29 cellular contexts compared by ENCODE assay signal in the genomic region with DNA sequence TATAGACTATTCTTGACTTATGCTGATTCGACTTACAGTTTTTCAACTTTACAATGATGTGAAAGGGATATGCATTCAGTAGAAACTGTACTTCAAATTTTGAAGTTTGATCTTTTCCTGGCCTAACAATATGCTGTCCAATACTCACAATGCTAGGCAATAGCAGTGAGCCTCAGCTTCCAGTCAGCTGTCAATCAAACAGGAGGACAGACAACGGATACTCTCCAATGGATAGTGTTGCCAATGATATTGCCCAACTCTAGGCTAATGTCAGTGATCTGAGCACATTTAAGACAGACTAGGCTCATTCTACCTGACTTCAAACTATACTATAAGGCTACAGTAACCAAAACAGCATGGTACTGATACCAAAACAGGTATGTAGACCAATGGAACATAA.
"Had no signal": no experiment of that assay in that cellular context is flagged by ENCODE, and none has a peak within 500 bp of the region (broad histone marks: within the 10 kb centered on the region; RNA-seq: fewer than 3 reads in every experiment).

No MANE protein-coding gene starts in this region.

- ATAC-seq: effector memory CD8-positive, alpha-beta T cell; esophagus mucosa; foreskin keratinocyte; gastrocnemius medialis; gastroesophageal sphincter; heart left ventricle; heart right ventricle had no signal

- H3K27ac Mint-ChIP-seq: dendritic cell treated with granulocyte-macrophage colony-stimulating factor and Interleukin-4, amounts not matched to agents 40 ng/mL and 50 ng/mL, for 4 days; effector memory CD8-positive, alpha-beta T cell; endodermal cell had no signal

- H3K9me3 ChIP-seq: colonic mucosa had no signal

- H3K27me3 ChIP-seq: colonic mucosa, dorsolateral prefrontal cortex, esophagus muscularis mucosa, esophagus squamous epithelium, foreskin keratinocyte, gastrocnemius medialis, gastroesophageal sphincter, heart left ventricle, heart right ventricle had no signal

- H3K4me1 ChIP-seq: colonic mucosa, esophagus muscularis mucosa, esophagus squamous epithelium, foreskin keratinocyte, gastrocnemius medialis, gastroesophageal sphincter, heart left ventricle, heart right ventricle had no signal

- H3K4me3 ChIP-seq: colonic mucosa, coronary artery, dorsolateral prefrontal cortex, esophagus muscularis mucosa, esophagus squamous epithelium, gastrocnemius medialis, gastroesophageal sphincter, heart left ventricle, heart right ventricle had no signal

- H3K4me3 Mint-ChIP-seq: dendritic cell treated with granulocyte-macrophage colony-stimulating factor and Interleukin-4, amounts not matched to agents 40 ng/mL and 50 ng/mL, for 4 days; effector memory CD8-positive, alpha-beta T cell; endodermal cell had no signal

- H3K4me1 Mint-ChIP-seq: endodermal cell had no signal

- DNase-seq: colonic mucosa; cortex of kidney; dermis blood vessel endothelial cell; dorsolateral prefrontal cortex; effector CD4-positive, alpha-beta T cell; effector CD8-positive, alpha-beta T cell; effector memory CD4-positive, alpha-beta T cell; effector memory CD8-positive, alpha-beta T cell; endodermal cell; erythroblast; esophagus squamous epithelium; foreskin fibroblast; foreskin keratinocyte; foreskin melanocyte; gastrocnemius medialis; glutamatergic neuron; head of caudate nucleus; heart left ventricle; heart right ventricle had no signal

- FAIRE-seq: colon, endometrium, endothelial cell of umbilical vein, frontal cortex had no signal

- H3K27me3 Mint-ChIP-seq: dendritic cell treated with granulocyte-macrophage colony-stimulating factor and Interleukin-4, amounts not matched to agents 40 ng/mL and 50 ng/mL, for 4 days; effector memory CD8-positive, alpha-beta T cell had no signal

- H3K27ac ChIP-seq: colonic mucosa, coronary artery, dorsolateral prefrontal cortex, epithelial cell of prostate, esophagus muscularis mucosa, esophagus squamous epithelium, foreskin keratinocyte, gastrocnemius medialis, gastroesophageal sphincter, heart left ventricle, heart right ventricle had no signal

- H3K36me3 ChIP-seq: colonic mucosa, esophagus muscularis mucosa, esophagus squamous epithelium, gastrocnemius medialis, gastroesophageal sphincter, heart left ventricle had no signal
